Comparison of ENCODE assay signal across 27 cellular contexts in the genomic region with DNA sequence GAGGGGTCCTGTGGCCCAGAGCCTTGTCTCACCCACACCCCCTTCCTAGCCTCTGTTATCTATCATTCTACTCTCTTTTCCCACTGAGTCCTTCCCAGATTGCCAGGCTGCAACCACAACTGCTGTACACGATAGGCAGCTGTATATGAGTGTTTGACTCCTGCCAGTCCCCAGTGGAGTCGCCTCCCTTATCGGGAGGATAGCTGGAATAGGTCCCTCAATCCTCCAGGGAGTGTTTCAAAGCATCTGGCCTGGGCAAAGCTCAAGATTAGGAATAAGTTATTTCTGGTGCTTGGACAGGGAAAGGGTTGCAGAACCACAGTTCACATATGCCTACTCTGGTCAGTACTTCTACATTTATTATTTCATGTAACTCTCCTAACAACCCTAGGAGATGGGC. TPM values are rescaled to one million over a fixed set of nuclear protein-coding genes. Genes with fewer than 3 reads are reported as not detected.
DNase-seq lines count a peak whose midpoint lies in the region; ATAC-seq and TF ChIP-seq lines count a peak whose summit lies in the region.
"Had no signal": no experiment of that assay in that cellular context is flagged by ENCODE, and none has a peak within 500 bp of the region (broad histone marks: within the 10 kb centered on the region; RNA-seq: fewer than 3 reads in every experiment).

No MANE protein-coding gene starts in this region.

- peak; percentile 53 for DNase-seq in NCI-H82 (lab: John Stamatoyannopoulos, UW)
- DNase-seq in NCI-H82 treated with DMSO at 0.1 percent for 48 hours (lab: John Stamatoyannopoulos, UW; ENCODE audit: unreplicated experiment) = no peak
- no peak for DNase-seq in activated B cell treated with CpG ODN at 0.5 μM for 24 hours
- DNase-seq in myocyte (ENCODE audit: low read depth) = peak; percentile 76
- no peak for DNase-seq in aorta
- DNase-seq in NCI-H146 (lab: John Stamatoyannopoulos, UW) = no peak
- DNase-seq in activated CD8-positive, alpha-beta memory T cell treated with anti-CD3 and anti-CD28 coated beads for 24 hours = no peak
- no peak for DNase-seq in HCEC 1CT
- DNase-seq: 8988T; activated CD4-positive, alpha-beta T cell treated with anti-CD3 and anti-CD28 coated beads, Interleukin-2, amount 50 U/mL, for 1 hour; GDM1; head of caudate nucleus; NCI-H526 treated with DMSO at 0.1 percent for 48 hours; small intestine; stimulated activated CD4-positive, alpha-beta T cell treated with anti-CD3 and anti-CD28 coated beads, Interleukin-2, amount 100 ng/mL, for 24 hours had no signal

- CTCF ChIA-PET in activated B cell treated with CpG ODN at 0.5 μM for 24 hours (lab: Charles Lee) = no interaction called here

- peaks cover 3% of the 10 kb centered on the region for H3K36me3 Mint-ChIP-seq in activated B cell treated with CpG ODN at 0.5 μM for 24 hours (ENCODE audit: low read depth)
- H3K36me3 Mint-ChIP-seq: activated naive CD4-positive, alpha-beta T cell treated with anti-CD3 and anti-CD28 coated beads, Interleukin-2, amount 50 U/mL, for 24 hours; memory B cell had no signal

- H3K27me3 Mint-ChIP-seq in activated B cell treated with CpG ODN at 0.5 μM for 24 hours = no peaks in the 10 kb centered on the region
- H3K27me3 Mint-ChIP-seq: memory B cell had no signal

- H3K9me3 ChIP-seq in aorta (ENCODE audit: control insufficient read depth, low read length) = no peaks in the 10 kb centered on the region
- H3K9me3 ChIP-seq: tibial nerve had no signal

- no peak for TF ChIP-seq CTCF in activated B cell treated with CpG ODN at 0.5 μM for 24 hours (IDR thresholded peaks at IDR 0.05)

- POLR2A ChIA-PET in activated B cell treated with CpG ODN at 0.5 μM for 24 hours (lab: Charles Lee) = interaction anchor here (0.8 to 10.6 kb wide), 5 partner anchors 8 to 67 kb away, joined by 3 to 172 read pairs (median 20); a partner anchor contains a TSS

- intact Hi-C loops in activated B cell treated with CpG ODN at 0.5 μM for 24 hours (cut with micrococcal nuclease) = loop anchor here (5.0 kb wide), 1 partner anchor 34 kb away; no protein-coding TSS in a partner anchor
- intact Hi-C loops in aorta (cut with DNase I) = no loop called here

- no peaks in the 10 kb centered on the region for H3K36me3 ChIP-seq in aorta (ENCODE audit: control insufficient read depth in 1 of 2, insufficient read depth in 2 of 2, low read length in 1 of 2)
- H3K36me3 ChIP-seq: tibial nerve had no signal

- peak overlapping the region; percentile 88 for H3K27ac Mint-ChIP-seq in activated B cell treated with CpG ODN at 0.5 μM for 24 hours
- H3K27ac Mint-ChIP-seq: activated naive CD4-positive, alpha-beta T cell treated with anti-CD3 and anti-CD28 coated beads, Interleukin-2, amount 50 U/mL, for 24 hours had no signal

- ATAC-seq in activated B cell treated with CpG ODN at 0.5 μM for 24 hours (ENCODE audit: low read depth) (no peak), aorta (ENCODE audit: low FRiP score) (peak; percentile 54)
- ATAC-seq: SK-N-SH treated with all-trans-retinoic acid at 6 μM for 48 hours had no signal

- no peaks in the 10 kb centered on the region for H3K9me3 Mint-ChIP-seq in activated B cell treated with CpG ODN at 0.5 μM for 24 hours
- H3K9me3 Mint-ChIP-seq: activated naive CD4-positive, alpha-beta T cell treated with anti-CD3 and anti-CD28 coated beads, Interleukin-2, amount 50 U/mL, for 24 hours; central memory CD8-positive, alpha-beta T cell; memory B cell had no signal

- H3K4me1 Mint-ChIP-seq in activated B cell treated with CpG ODN at 0.5 μM for 24 hours = peaks cover 85% of the 10 kb centered on the region
- H3K4me1 Mint-ChIP-seq: central memory CD8-positive, alpha-beta T cell had no signal

- H3K4me3 ChIP-seq in aorta (ENCODE audit: low read length in 2 of 2) = no peak overlapping the region
- H3K4me3 ChIP-seq: tibial nerve had no signal

- no peak overlapping the region for H3K27ac ChIP-seq in aorta (ENCODE audit: low read depth in 1 of 2, low read length in 2 of 2)
- H3K27ac ChIP-seq: KMS-11, VCaP had no signal

- no peaks in the 10 kb centered on the region for H3K27me3 ChIP-seq in aorta (ENCODE audit: control insufficient read depth in 1 of 2, insufficient read depth in 2 of 2, low read length in 1 of 2)
- H3K27me3 ChIP-seq: tibial nerve had no signal

- 0 to 3% methylated on average over 3 of the region's 3 CpGs for WGBS in aorta, 2 donors

- no peak overlapping the region for H3K4me3 Mint-ChIP-seq in activated B cell treated with CpG ODN at 0.5 μM for 24 hours
- H3K4me3 Mint-ChIP-seq: activated naive CD4-positive, alpha-beta T cell treated with anti-CD3 and anti-CD28 coated beads, Interleukin-2, amount 50 U/mL, for 24 hours; central memory CD8-positive, alpha-beta T cell had no signal

- peaks cover 4 to 17% of the 10 kb centered on the region in 2 donors for H3K4me1 ChIP-seq in aorta (ENCODE audit: control insufficient read depth in 1 of 2, insufficient read depth in 2 of 2, low read length in 2 of 2)

RNA-seq across cellular contexts. Expression of a gene that starts 4.8 kb away (rescaled TPM):
- total RNA-seq in activated B cell treated with CpG ODN at 0.5 μM for 24 hours (0.42 TPM in 1 of 2 replicates, not detected in the other), myocyte (not detected in 2 replicates), aorta (not detected)
- not detected for polyA plus RNA-seq in myocyte (2012)
- not detected for polyA plus RNA-seq in aorta
- total RNA-seq: astrocyte; dermis microvascular lymphatic vessel endothelial cell; H1; pulmonary artery endothelial cell; T-helper 2 cell treated with Interferon-gamma antibody and Interleukin-4, amounts not matched to agents 100 ng/mL and 5 ng/mL, for 36 hours; tibial nerve had no signal
- polyA plus RNA-seq: H1, small intestine had no signal

RNA-seq across cellular contexts. Expression of a gene that starts 57.4 kb away (rescaled TPM):
- total RNA-seq in activated B cell treated with CpG ODN at 0.5 μM for 24 hours (1.1 and 1.5 TPM in 2 replicates), myocyte (8.8 and 18.0 TPM in 2 replicates), aorta (10 to 100 TPM in 1 of 2 donors, 1 to 10 TPM in 1; 8.8 to 13.7 TPM)
- 8.2 TPM for polyA plus RNA-seq in myocyte (2012)
- 10 to 100 TPM in 1 of 2 donors, 1 to 10 TPM in 1; 5.4 to 15.0 TPM for polyA plus RNA-seq in aorta
- total RNA-seq: T-helper 2 cell treated with Interferon-gamma antibody and Interleukin-4, amounts not matched to agents 100 ng/mL and 5 ng/mL, for 36 hours had no signal

Comparison
In these comparisons a context has a peak if more than half of its experiments do, and no peak if none do; other contexts are left out.
1. DNase-seq: peak in NCI-H82 (single experiment) and myocyte (single experiment); none in NCI-H82 treated with DMSO at 0.1 percent for 48 hours (single experiment), activated B cell treated with CpG ODN at 0.5 μM for 24 hours (single experiment), aorta (0 of 2), NCI-H146 (single experiment), activated CD8-positive, alpha-beta memory T cell treated with anti-CD3 and anti-CD28 coated beads for 24 hours (single experiment) and HCEC 1CT (single experiment).